Comparison of ENCODE assay signal across 8 cellular contexts in genomic region chrX:40158036-40158706, GRCh38.
DNase-seq lines count a peak whose midpoint lies in the region; ATAC-seq and TF ChIP-seq lines count a peak whose summit lies in the region.

No MANE protein-coding gene starts in this region.

- H3K79me2 ChIP-seq in PC-3 (ENCODE audit: low read length) = no peaks in the 10 kb centered on the region

- peak overlapping the region; percentile 60 for H3K27ac Mint-ChIP-seq in activated CD4-positive, alpha-beta T cell treated with anti-CD3 and anti-CD28 coated beads, Interleukin-2, amount 10 ng/mL, durations not matched to agents 24 days and 14 days
- no peak overlapping the region for H3K27ac Mint-ChIP-seq in memory B cell

- peak overlapping the region; percentile 99 for H2AFZ ChIP-seq in PC-3 (ENCODE audit: low read length)

- H3K9me2 ChIP-seq in PC-3 (replicated peaks; ENCODE audit: low read length) = no peaks in the 10 kb centered on the region

- 0 to 10% methylated on average over 1 to 32 of the region's 68 CpGs for WGBS in tibial nerve, 2 donors

- peak; percentile 81 for DNase-seq in activated CD4-positive, alpha-beta T cell treated with anti-CD3 and anti-CD28 coated beads, Interleukin-2, amount 10 ng/mL, durations not matched to agents 24 days and 14 days
- no peak for DNase-seq in activated CD4-positive, alpha-beta T cell treated with anti-CD3 and anti-CD28 coated beads, Interleukin-2, amount 50 U/mL, for 4 hours
- DNase-seq in PC-3 = peak; percentile 46
- no peak for DNase-seq in memory B cell (ENCODE audit: low spot score in 2 of 2)
- no peak for DNase-seq in tibial nerve (ENCODE audit: low spot score in 2 of 2)

- H3K4me1 ChIP-seq in PC-3 (ENCODE audit: insufficient read depth, low read length) (peaks cover 8% of the 10 kb centered on the region; the same call in 1 of the 2 replicates), duodenal mucosa (ENCODE audit: control insufficient read depth in 1 of 2, insufficient read depth in 2 of 2, low read length in 2 of 2) (peaks cover 4 to 6% of the 10 kb centered on the region in 2 donors), tibial nerve (peaks cover 0 to 19% (median 0%) of the 10 kb centered on the region in 4 donors)

- no peaks in the 10 kb centered on the region for H3K9me3 Mint-ChIP-seq in activated CD4-positive, alpha-beta T cell treated with anti-CD3 and anti-CD28 coated beads, Interleukin-2, amount 10 ng/mL, durations not matched to agents 24 days and 14 days
- no peaks in the 10 kb centered on the region for H3K9me3 Mint-ChIP-seq in memory B cell

- H3K4me3 ChIP-seq in PC-3 (ENCODE audit: low read length) (peak overlapping the region; percentile 75), duodenal mucosa (ENCODE audit: low read depth in 1 of 2, low read length in 2 of 2) (peak overlapping the region; percentile 50 to 54), tibial nerve (peak overlapping the region; percentile 28 to 57 (median 42))

- ATAC-seq in PC-3 (peak; percentile 42), memory B cell (ENCODE audit: low read depth) (peak; percentile 53), GM18861 (IDR thresholded peaks at IDR 0.05; ENCODE audit: unreplicated experiment) (no peak), HG03095 (IDR thresholded peaks at IDR 0.05; ENCODE audit: unreplicated experiment) (no peak)

- H4K20me1 ChIP-seq in PC-3 (ENCODE audit: low read length) = no peaks in the 10 kb centered on the region

- no TSS peak for BruUV-seq in PC-3 (replicated peaks; lab: Mats Ljungman, UMichigan)

- H3K36me3 ChIP-seq in PC-3 (ENCODE audit: low read depth, low read length) (no peaks in the 10 kb centered on the region), duodenal mucosa (ENCODE audit: control insufficient read depth in 1 of 2, insufficient read depth in 2 of 2, low read length in 2 of 2) (no peaks in the 10 kb centered on the region), tibial nerve (no peaks in the 10 kb centered on the region)

- H3K9me3 ChIP-seq in PC-3 (ENCODE audit: low read length) (no peaks in the 10 kb centered on the region), duodenal mucosa (ENCODE audit: control insufficient read depth in 1 of 2, low read length in 2 of 2) (no peaks in the 10 kb centered on the region), tibial nerve (no peaks in the 10 kb centered on the region)

- peak overlapping the region; percentile 100 for H3K4me2 ChIP-seq in PC-3 (ENCODE audit: low read length)

- peaks cover 2% of the 10 kb centered on the region for H3K27me3 Mint-ChIP-seq in activated CD4-positive, alpha-beta T cell treated with anti-CD3 and anti-CD28 coated beads, Interleukin-2, amount 10 ng/mL, durations not matched to agents 24 days and 14 days
- H3K27me3 Mint-ChIP-seq in memory B cell = no peaks in the 10 kb centered on the region

- no peak for TF ChIP-seq EP300 in tibial nerve (IDR thresholded peaks at IDR 0.05)

- H3K27me3 ChIP-seq in PC-3 (ENCODE audit: low read length) (no peaks in the 10 kb centered on the region), duodenal mucosa (ENCODE audit: control insufficient read depth in 1 of 2, insufficient read depth in 2 of 2, low read length in 2 of 2) (no peaks in the 10 kb centered on the region), tibial nerve (peaks cover 0 to 34% of the 10 kb centered on the region in 2 donors)

- intact Hi-C loops in activated CD4-positive, alpha-beta T cell treated with anti-CD3 and anti-CD28 coated beads, Interleukin-2, amount 10 ng/mL, durations not matched to agents 24 days and 14 days (cut with micrococcal nuclease) = no loop called here
- intact Hi-C loops in PC-3 (cut with micrococcal nuclease) = no loop called here

- POLR2A ChIA-PET in PC-3 (lab: Charles Lee; ENCODE audit: unreplicated experiment) = no interaction called here

- H3K27ac ChIP-seq in PC-3 (ENCODE audit: low read length) = no peak overlapping the region
- H3K27ac ChIP-seq in duodenal mucosa (ENCODE audit: low read depth, low read length) = peak overlapping the region; percentile 10
- peak overlapping the region; percentile 60 to 89 (median 81) for H3K27ac ChIP-seq in tibial nerve

- CTCF ChIA-PET in PC-3 (lab: Charles Lee) = no interaction called here

- no peaks in the 10 kb centered on the region for H3K36me3 Mint-ChIP-seq in activated CD4-positive, alpha-beta T cell treated with anti-CD3 and anti-CD28 coated beads, Interleukin-2, amount 10 ng/mL, durations not matched to agents 24 days and 14 days (ENCODE audit: low read depth)
- H3K36me3 Mint-ChIP-seq in memory B cell = no peaks in the 10 kb centered on the region

- H3K4me1 Mint-ChIP-seq in activated CD4-positive, alpha-beta T cell treated with anti-CD3 and anti-CD28 coated beads, Interleukin-2, amount 10 ng/mL, durations not matched to agents 24 days and 14 days = peaks cover 13% of the 10 kb centered on the region
- H3K4me1 Mint-ChIP-seq in memory B cell = no peaks in the 10 kb centered on the region

- no peak for TF ChIP-seq POLR2A in tibial nerve (IDR thresholded peaks at IDR 0.05)

- H3K9ac ChIP-seq in PC-3 (ENCODE audit: low read length) (peak overlapping the region; percentile 76), duodenal mucosa (ENCODE audit: low read depth in 1 of 2, low read length in 2 of 2) (peak overlapping the region; percentile 47 to 52)

- H3K4me3 Mint-ChIP-seq in activated CD4-positive, alpha-beta T cell treated with anti-CD3 and anti-CD28 coated beads, Interleukin-2, amount 10 ng/mL, durations not matched to agents 24 days and 14 days = peak overlapping the region; percentile 78
- H3K4me3 Mint-ChIP-seq in memory B cell = peak overlapping the region; percentile 75

- no peaks in the 10 kb centered on the region for H3F3A ChIP-seq in PC-3 (ENCODE audit: low read length, unreplicated experiment)

- TF ChIP-seq CTCF in PC-3 (conservative IDR thresholded peaks at IDR 0.05; ENCODE audit: low read depth, low read length) (peak; percentile 22; the same call in 1 of the 2 replicates), tibial nerve (IDR thresholded peaks at IDR 0.05) (peak; percentile 28 to 89 (median 76))

Comparison
In these comparisons a context has a peak if more than half of its experiments do, and no peak if none do; other contexts are left out.
1. DNase-seq: peak in activated CD4-positive, alpha-beta T cell treated with anti-CD3 and anti-CD28 coated beads, Interleukin-2, amount 10 ng/mL, durations not matched to agents 24 days and 14 days (single experiment) and PC-3 (single experiment); none in activated CD4-positive, alpha-beta T cell treated with anti-CD3 and anti-CD28 coated beads, Interleukin-2, amount 50 U/mL, for 4 hours (0 of 2), memory B cell (0 of 2) and tibial nerve (0 of 2).
2. ATAC-seq: peak in PC-3 (single experiment) and memory B cell (single experiment); none in GM18861 (single experiment) and HG03095 (single experiment).
3. Peak in every context shown above with its lines, with median percentiles within 50 percentile points of each other: H3K4me3 ChIP-seq.